In genomic region chr13:59038824-59039223, GRCh38 we compare ENCODE assay signal across 16 cellular contexts.
A peak's percentile ranks its signal among the peaks of the same experiment; 100 is the strongest.
DNase-seq lines count a peak whose midpoint lies in the region; ATAC-seq and TF ChIP-seq lines count a peak whose summit lies in the region.
"Had no signal": no experiment of that assay in that cellular context is flagged by ENCODE, and none has a peak within 500 bp of the region (broad histone marks: within the 10 kb centered on the region; RNA-seq: fewer than 3 reads in every experiment).

No MANE protein-coding gene starts in this region.

- H3K4me2 ChIP-seq in PC-3 (ENCODE audit: low read length) (peak overlapping the region; percentile 72), fibroblast of lung (ENCODE audit: extremely low read depth, insufficient read depth, low read length) (no peak overlapping the region)

- H3K9me2 ChIP-seq in PC-3 (replicated peaks; ENCODE audit: low read length), result no peaks in the 10 kb centered on the region

- peak; percentile 4 for DNase-seq in NCI-H146 treated with DMSO at 0.1 percent for 48 hours (lab: John Stamatoyannopoulos, UW; ENCODE audit: unreplicated experiment)
- no peak for DNase-seq in NCI-H146 (lab: John Stamatoyannopoulos, UW)
- peak; percentile 58 for DNase-seq in PC-3
- DNase-seq in fibroblast of lung (ENCODE audit: low read depth in 2 of 2), result peak; percentile 50 to 74
- peak; percentile 11 for DNase-seq in superior temporal gyrus (ENCODE audit: extremely low spot score)
- DNase-seq in cortex of kidney (lab: John Stamatoyannopoulos, UW), result no peak
- DNase-seq in NK-92 treated with Interleukin-12 subunit alpha and Interleukin-12 subunit beta, amount 100 ng/mL, for 24 hours (lab: John Stamatoyannopoulos, UW), result no peak
- DNase-seq in NCI-H187 (lab: John Stamatoyannopoulos, UW), result no peak
- DNase-seq: CD8-positive, alpha-beta memory T cell; effector CD4-positive, alpha-beta T cell; naive thymus-derived CD4-positive, alpha-beta T cell; NCI-H1694; Peyer's patch had no signal

- H3K27ac ChIP-seq in PC-3 (ENCODE audit: low read length) (peak overlapping the region; percentile 27; the same call in 1 of the 2 replicates), fibroblast of lung (ENCODE audit: insufficient read depth, low read length) (no peak overlapping the region)
- H3K27ac ChIP-seq: 22Rv1, ascending aorta, gastroesophageal sphincter, Peyer's patch had no signal

- H4K20me1 ChIP-seq in PC-3 (ENCODE audit: low read length) (no peaks in the 10 kb centered on the region), fibroblast of lung (ENCODE audit: control insufficient read depth, extremely low read depth, insufficient read depth, low read length) (no peaks in the 10 kb centered on the region)

- no peaks in the 10 kb centered on the region for H3K27me3 ChIP-seq in PC-3 (ENCODE audit: low read length)
- H3K27me3 ChIP-seq in fibroblast of lung (ENCODE audit: control insufficient read depth, insufficient read depth, low read length), result no peaks in the 10 kb centered on the region
- H3K27me3 ChIP-seq: ascending aorta, gastroesophageal sphincter, Peyer's patch had no signal

- H3K9me3 ChIP-seq in PC-3 (ENCODE audit: low read length), result no peaks in the 10 kb centered on the region
- no peaks in the 10 kb centered on the region for H3K9me3 ChIP-seq in fibroblast of lung (ENCODE audit: control insufficient read depth, insufficient read depth, low read depth, low read length)
- H3K9me3 ChIP-seq: ascending aorta, gastroesophageal sphincter, Peyer's patch had no signal

- H3K4me3 ChIP-seq in PC-3 (ENCODE audit: low read length) (peak overlapping the region; percentile 53; the same call in 1 of the 2 replicates), fibroblast of lung (replicated peaks in 1 of 4; ENCODE audit: control extremely low read depth in 1 of 4, insufficient read depth in 1 of 4, low read depth in 3 of 4, low read length in 4 of 4) (no peak overlapping the region)
- H3K4me3 ChIP-seq: ascending aorta, gastroesophageal sphincter, Peyer's patch had no signal

- H3K79me2 ChIP-seq in PC-3 (ENCODE audit: low read length) (no peaks in the 10 kb centered on the region), fibroblast of lung (ENCODE audit: control insufficient read depth, insufficient read depth, low read length) (no peaks in the 10 kb centered on the region)

- peak overlapping the region; percentile 68 for H2AFZ ChIP-seq in PC-3 (ENCODE audit: low read length)
- H2AFZ ChIP-seq in fibroblast of lung (ENCODE audit: low read length), result no peak overlapping the region

- no TSS peak for BruUV-seq in PC-3 (replicated peaks; lab: Mats Ljungman, UMichigan)

- POLR2A ChIA-PET in PC-3 (lab: Charles Lee; ENCODE audit: unreplicated experiment), result no interaction called here

- H3K9ac ChIP-seq in PC-3 (ENCODE audit: low read length) (no peak overlapping the region), fibroblast of lung (ENCODE audit: insufficient read depth, low read length) (no peak overlapping the region)

- no peak for TF ChIP-seq CTCF in PC-3 (conservative IDR thresholded peaks at IDR 0.05; ENCODE audit: low read depth, low read length)
- no peak for TF ChIP-seq CTCF in fibroblast of lung (conservative IDR thresholded peaks at IDR 0.05 in 1 of 2, IDR thresholded peaks at IDR 0.05 in 1 of 2; ENCODE audit: low read depth in 1 of 2, low read length in 2 of 2)

- peak; percentile 95 for ATAC-seq in PC-3
- ATAC-seq: gastroesophageal sphincter; naive thymus-derived CD4-positive, alpha-beta T cell had no signal

- no peaks in the 10 kb centered on the region for H3K36me3 ChIP-seq in PC-3 (ENCODE audit: low read depth, low read length)
- H3K36me3 ChIP-seq in fibroblast of lung (ENCODE audit: control insufficient read depth, insufficient read depth, low read length), result no peaks in the 10 kb centered on the region
- H3K36me3 ChIP-seq: ascending aorta, gastroesophageal sphincter, Peyer's patch had no signal

- H3K4me1 ChIP-seq in PC-3 (ENCODE audit: insufficient read depth, low read length) (peaks cover 8% of the 10 kb centered on the region; the same call in 1 of the 2 replicates), fibroblast of lung (ENCODE audit: control insufficient read depth, extremely low read depth, insufficient read depth, low read length) (no peaks in the 10 kb centered on the region)
- H3K4me1 ChIP-seq: ascending aorta, gastroesophageal sphincter, Peyer's patch had no signal

- intact Hi-C loops in PC-3 (cut with micrococcal nuclease), result loop anchor here (2.0 kb wide), 1 partner anchor 48 kb away; no protein-coding TSS in a partner anchor

- H3F3A ChIP-seq in PC-3 (ENCODE audit: low read length, unreplicated experiment), result no peaks in the 10 kb centered on the region

- CTCF ChIA-PET in PC-3 (lab: Charles Lee), result no interaction called here

Comparison
In these comparisons a context has a peak if more than half of its experiments do, and no peak if none do; other contexts are left out.
1. DNase-seq: peak in NCI-H146 treated with DMSO at 0.1 percent for 48 hours (single experiment), PC-3 (single experiment), fibroblast of lung (2 of 2) and superior temporal gyrus (single experiment); none in NCI-H146 (single experiment), cortex of kidney (single experiment), NK-92 treated with Interleukin-12 subunit alpha and Interleukin-12 subunit beta, amount 100 ng/mL, for 24 hours (single experiment) and NCI-H187 (0 of 2).